In genomic region chr22:22245256-22245909, GRCh38 we compare ENCODE assay signal across 33 cellular contexts. TPM values are rescaled to one million over a fixed set of nuclear protein-coding genes. Genes with fewer than 3 reads are reported as not detected.
"Had no signal": no experiment of that assay in that cellular context is flagged by ENCODE, and none has a peak within 500 bp of the region (broad histone marks: within the 10 kb centered on the region; RNA-seq: fewer than 3 reads in every experiment).

No MANE protein-coding gene starts in this region.

- H3K27ac Mint-ChIP-seq: activated CD8-positive, alpha-beta T cell treated with anti-CD3 and anti-CD28 coated beads for 36 hours; activated naive CD8-positive, alpha-beta T cell; activated T-cell treated with anti-CD3 and anti-CD28 coated beads, Interleukin-2, amount 50 U/mL, for 72 hours; nephron progenitor cell; progenitor cell of endocrine pancreas had no signal

- H2AFZ ChIP-seq: hepatocyte had no signal

- H3K27ac ChIP-seq: colonic mucosa, gastroesophageal sphincter, hepatocyte, neutrophil, ovary, right lobe of liver, testis, transverse colon had no signal

- ATAC-seq: activated CD8-positive, alpha-beta T cell treated with anti-CD3 and anti-CD28 coated beads for 36 hours; activated T-cell treated with anti-CD3 and anti-CD28 coated beads, Interleukin-2, amount 50 U/mL, for 72 hours; gastroesophageal sphincter; left ventricle myocardium superior; mucosa of descending colon; right lobe of liver; stimulated activated naive CD8-positive, alpha-beta T cell treated with anti-CD3 and anti-CD28 coated beads, Interleukin-15, Interleukin-2, amounts not matched to agents 100 U/mL and 50 U/mL, for 24 hours had no signal

- H3K79me2 ChIP-seq: hepatocyte had no signal

- DNase-seq: activated B cell treated with CpG ODN at 0.5 μM for 24 hours; activated CD4-positive, alpha-beta T cell treated with anti-CD3 and anti-CD28 coated beads, Interleukin-2, amount 50 U/mL, for 1 hour; activated CD8-positive, alpha-beta T cell treated with anti-CD3 and anti-CD28 coated beads for 36 hours; activated naive CD4-positive, alpha-beta T cell treated with Interleukin-2 at 50 U/mL for 16 hours; activated T-cell treated with anti-CD3 and anti-CD28 coated beads for 4 hours; activated T-cell treated with anti-CD3 and anti-CD28 coated beads, Interleukin-2, amount 50 U/mL, for 72 hours; anterior cingulate cortex; cerebellar nuclear complex; colonic mucosa; effector memory CD4-positive, alpha-beta T cell; islet precursor cell; left ventricle myocardium superior; mucosa of descending colon; nephron progenitor cell; ovary; right lobe of liver; stimulated activated CD4-positive, alpha-beta T cell treated with anti-CD3 and anti-CD28 coated beads, Interleukin-2, amount 100 ng/mL, for 48 hours; stimulated activated naive CD8-positive, alpha-beta T cell treated with anti-CD3 and anti-CD28 coated beads, Interleukin-15, Interleukin-2, amounts not matched to agents 100 U/mL and 50 U/mL, for 24 hours; T-helper 2 cell; testis; transverse colon had no signal

- H3K4me3 ChIP-seq: colonic mucosa, gastroesophageal sphincter, hepatocyte, mucosa of descending colon, ovary, right lobe of liver, testis, transverse colon had no signal

- H3K27me3 ChIP-seq: colonic mucosa, neutrophil, ovary, right lobe of liver, testis, transverse colon had no signal

- H3K36me3 Mint-ChIP-seq: activated naive CD8-positive, alpha-beta T cell had no signal

- H3K9me3 ChIP-seq: colonic mucosa, gastroesophageal sphincter, mucosa of descending colon, neutrophil, ovary, right lobe of liver, testis, transverse colon had no signal

- H3K36me3 ChIP-seq: colonic mucosa, gastroesophageal sphincter, neutrophil, ovary, right lobe of liver, transverse colon had no signal

- H3K4me1 ChIP-seq: colonic mucosa, gastroesophageal sphincter, right lobe of liver, testis, transverse colon had no signal

- H3K4me1 Mint-ChIP-seq: nephron progenitor cell had no signal

- H3K4me3 Mint-ChIP-seq: activated CD8-positive, alpha-beta T cell treated with anti-CD3 and anti-CD28 coated beads for 36 hours; activated naive CD8-positive, alpha-beta T cell; activated T-cell treated with anti-CD3 and anti-CD28 coated beads, Interleukin-2, amount 50 U/mL, for 72 hours; nephron progenitor cell had no signal

- H3K4me2 ChIP-seq: hepatocyte had no signal

RNA-seq across cellular contexts. Expression of gene VPREB1, which starts 0.8 kb away (rescaled TPM):
- total RNA-seq: activated B cell treated with CpG ODN at 0.5 μM for 24 hours; activated CD8-positive, alpha-beta T cell treated with anti-CD3 and anti-CD28 coated beads for 36 hours; activated T-cell treated with anti-CD3 and anti-CD28 coated beads, Interleukin-2, amount 50 U/mL, for 72 hours; colonic mucosa; dermis microvascular lymphatic vessel endothelial cell; epithelial cell of proximal tubule; gastroesophageal sphincter; hepatocyte; left ventricle myocardium superior; lung microvascular endothelial cell; mesenteric fat pad; mucosa of descending colon; myocyte; ovary; progenitor cell of endocrine pancreas; renal cortical epithelial cell; right lobe of liver; skeletal muscle tissue; testis; transverse colon had no signal
- polyA plus RNA-seq: hepatocyte, ovary had no signal
